ENCODE assay signal across 18 cellular contexts in genomic region chr11:104764718-104765045, GRCh38.
A peak's percentile ranks its signal among the peaks of the same experiment; 100 is the strongest.
DNase-seq lines count a peak whose midpoint lies in the region; ATAC-seq lines count a peak whose summit lies in the region.
"Had no signal": no experiment of that assay in that cellular context is flagged by ENCODE, and none has a peak within 500 bp of the region (broad histone marks: within the 10 kb centered on the region; RNA-seq: fewer than 3 reads in every experiment).

No MANE protein-coding gene starts in this region.

- no peak overlapping the region for H3K23ac ChIP-seq in mesenchymal stem cell (ENCODE audit: low read length in 2 of 2)

- H3K27me3 ChIP-seq in mesenchymal stem cell (ENCODE audit: control insufficient read depth in 1 of 2, insufficient read depth in 1 of 2, low read length in 2 of 2): no peaks in the 10 kb centered on the region
- H3K27me3 ChIP-seq: heart left ventricle, ovary, SJCRH30, uterus had no signal

- H2AFZ ChIP-seq in mesenchymal stem cell (ENCODE audit: low read depth, low read length): no peak overlapping the region

- H3K9ac ChIP-seq in mesenchymal stem cell (ENCODE audit: low read length): no peak overlapping the region

- ATAC-seq in GM18498 (IDR thresholded peaks at IDR 0.05; ENCODE audit: unreplicated experiment) (peak; percentile 44), GM21381 (IDR thresholded peaks at IDR 0.05; ENCODE audit: unreplicated experiment) (peak; percentile 53)
- ATAC-seq: esophagus mucosa, heart left ventricle had no signal

- H3K4me3 ChIP-seq in mesenchymal stem cell (ENCODE audit: insufficient read depth in 1 of 2, low read depth in 1 of 2, low read length in 2 of 2): no peak overlapping the region
- H3K4me3 ChIP-seq: heart left ventricle, ovary, SJCRH30, uterus had no signal

- no peaks in the 10 kb centered on the region for H3K79me1 ChIP-seq in mesenchymal stem cell (replicated peaks; ENCODE audit: low read length, poor library complexity, severe bottlenecking)

- no peak overlapping the region for H3K27ac ChIP-seq in mesenchymal stem cell (ENCODE audit: low read length, poor library complexity, severe bottlenecking)
- H3K27ac ChIP-seq: heart left ventricle, ovary, SJCRH30, uterus had no signal

- H3K4ac ChIP-seq in mesenchymal stem cell (ENCODE audit: low read depth in 1 of 2, low read length in 2 of 2): no peak overlapping the region

- WGBS in mesenchymal stem cell: no CpG with 5 or more reads among the region's 1 CpG

- H4K8ac ChIP-seq in mesenchymal stem cell (ENCODE audit: low read length): no peak overlapping the region

- no peak overlapping the region for H3K18ac ChIP-seq in mesenchymal stem cell (ENCODE audit: low read depth in 1 of 2, low read length in 2 of 2)

- DNase-seq in NCI-H446 treated with DMSO at 0.1 percent for 48 hours (lab: John Stamatoyannopoulos, UW) (peak; percentile 55), mesenchymal stem cell (peak; percentile 9), middle frontal gyrus (ENCODE audit: extremely low spot score, low spot score) (no peak), cardiac septum (ENCODE audit: low spot score) (no peak), inferior parietal cortex (ENCODE audit: extremely low spot score) (no peak)
- DNase-seq: aorta; C1 segment of cervical spinal cord; DMS79 treated with DMSO at 0.1 percent for 48 hours; GOT3; heart left ventricle; ovary; small intestine; stimulated activated naive CD4-positive, alpha-beta T cell treated with Interleukin-2 at 50 U/mL for 16 hours; uterus had no signal

- H2BK5ac ChIP-seq in mesenchymal stem cell (ENCODE audit: low read depth, low read length, poor library complexity, severe bottlenecking): no peak overlapping the region

- H3K36me3 ChIP-seq in mesenchymal stem cell (ENCODE audit: control insufficient read depth in 1 of 2, insufficient read depth in 2 of 2, low read depth in 1 of 2, low read length in 2 of 2): no peaks in the 10 kb centered on the region
- H3K36me3 ChIP-seq: heart left ventricle, ovary, SJCRH30, uterus had no signal

- H2BK12ac ChIP-seq in mesenchymal stem cell (ENCODE audit: low read length in 2 of 2): no peak overlapping the region

- no peak overlapping the region for H2BK120ac ChIP-seq in mesenchymal stem cell (ENCODE audit: low read depth, low read length)

- no peak overlapping the region for H3K4me2 ChIP-seq in mesenchymal stem cell (ENCODE audit: low read length, poor library complexity, severe bottlenecking)

- H2BK15ac ChIP-seq in mesenchymal stem cell (ENCODE audit: low read depth, poor library complexity, severe bottlenecking): no peak overlapping the region

- no peak overlapping the region for H4K91ac ChIP-seq in mesenchymal stem cell (ENCODE audit: low read length)

- intact Hi-C loops in cardiac septum (cut with DNase I): no loop called here

- no peaks in the 10 kb centered on the region for H3K4me1 ChIP-seq in mesenchymal stem cell (ENCODE audit: control insufficient read depth, insufficient read depth, low read depth, low read length)
- H3K4me1 ChIP-seq: SJCRH30, uterus had no signal

- no peak overlapping the region for H3K14ac ChIP-seq in mesenchymal stem cell (ENCODE audit: low read length in 2 of 2)

- H2AK5ac ChIP-seq in mesenchymal stem cell (ENCODE audit: low read length, severe bottlenecking): no peak overlapping the region

- H3K9me3 ChIP-seq in mesenchymal stem cell (ENCODE audit: control insufficient read depth, low read length): peaks cover 9% of the 10 kb centered on the region
- H3K9me3 ChIP-seq: ovary, SJCRH30, uterus had no signal

Comparison
In these comparisons a context has a peak if more than half of its experiments do, and no peak if none do; other contexts are left out.
1. DNase-seq: peak in NCI-H446 treated with DMSO at 0.1 percent for 48 hours (single experiment) and mesenchymal stem cell (single experiment); none in middle frontal gyrus (single experiment), cardiac septum (single experiment) and inferior parietal cortex (single experiment).